21 cellular contexts compared by ENCODE assay signal in the genomic region with DNA sequence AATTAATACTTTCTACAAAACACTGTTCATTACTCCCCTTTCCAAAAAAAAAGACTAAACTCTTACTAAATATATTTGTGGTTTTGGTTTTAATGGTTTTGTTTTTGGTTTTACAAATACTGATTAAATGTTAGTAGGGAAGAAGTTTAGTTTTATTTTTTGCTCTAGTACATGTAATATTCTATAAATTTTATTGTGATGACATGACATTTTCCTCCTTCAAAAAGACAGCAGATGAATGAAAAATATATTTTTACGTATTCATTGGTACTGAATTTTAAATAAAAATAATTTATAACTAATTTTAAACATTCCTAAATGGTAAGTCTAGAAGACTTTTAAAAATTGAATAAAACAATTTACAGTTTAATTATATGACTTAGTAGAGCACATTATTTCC.
DNase-seq lines count a peak whose midpoint lies in the region; ATAC-seq, FAIRE-seq and TF ChIP-seq lines count a peak whose summit lies in the region.
"Had no signal": no experiment of that assay in that cellular context is flagged by ENCODE, and none has a peak within 500 bp of the region (broad histone marks: within the 10 kb centered on the region; RNA-seq: fewer than 3 reads in every experiment).

No MANE protein-coding gene starts in this region.

- H2AFZ ChIP-seq in K562 (ENCODE audit: low read depth, low read length) = no peak overlapping the region
- H2AFZ ChIP-seq: GM23248 had no signal

- CTCF ChIA-PET in K562 (lab: Yijun Ruan, JAX; ENCODE audit: low intra/inter-chr PET ratio) = no interaction called here

- H3K27me3 ChIP-seq in K562 (ENCODE audit: control insufficient read depth in 2 of 2, insufficient read depth in 2 of 2, low read length in 2 of 2) (no peaks in the 10 kb centered on the region), small intestine (ENCODE audit: control insufficient read depth in 2 of 2, insufficient read depth in 2 of 2, low read length in 2 of 2) (no peaks in the 10 kb centered on the region)

- TF ChIP-seq POLR2A in K562 (conservative IDR thresholded peaks at IDR 0.05) = no peak

- H3K4me3 ChIP-seq in K562 = no peak overlapping the region
- H3K4me3 ChIP-seq in small intestine (ENCODE audit: low read depth in 1 of 2, low read length in 2 of 2) = no peak overlapping the region
- H3K4me3 ChIP-seq: GM12878, GM23248 had no signal

- H3K79me2 ChIP-seq in K562 (ENCODE audit: control insufficient read depth, insufficient read depth, low read length) = no peaks in the 10 kb centered on the region

- DNase-seq in K562 (ENCODE audit: extremely low read depth in 1 of 4, low spot score in 3 of 4) = no peak
- no peak for DNase-seq in small intestine
- no peak for DNase-seq in D341Med (ENCODE audit: low spot score)
- no peak for DNase-seq in GM19240 (ENCODE audit: insufficient read length, low spot score)
- DNase-seq: 8988T; C1 segment of cervical spinal cord; Calu3; CD4-positive, alpha-beta memory T cell; COR-L47; DMS153; DND-41; GDM1; GM23248; H7; HCEC 1CT had no signal

- in situ Hi-C loops in K562 (cut with MboI) = no loop called here

- no TSS peak for BruUV-seq in K562 (replicated peaks; lab: Mats Ljungman, UMichigan)

- intact Hi-C loops in K562 (cut with micrococcal nuclease) = no loop called here

- no peaks in the 10 kb centered on the region for H3K4me1 ChIP-seq in K562 (replicated peaks in 1 of 2; ENCODE audit: control insufficient read depth in 2 of 2, insufficient read depth in 2 of 2, low read length in 2 of 2)
- no peaks in the 10 kb centered on the region for H3K4me1 ChIP-seq in small intestine (ENCODE audit: control insufficient read depth in 2 of 2, insufficient read depth in 1 of 2, low read depth in 1 of 2, low read length in 1 of 2)

- H3K9ac ChIP-seq in K562 (ENCODE audit: insufficient read depth in 1 of 2, low read depth in 2 of 2, low read length in 2 of 2) = no peak overlapping the region
- H3K9ac ChIP-seq: GM23248 had no signal

- no peak for TF ChIP-seq RAD21 in K562 (CRISPR knock-in tag; conservative IDR thresholded peaks at IDR 0.05 in 1 of 2, IDR thresholded peaks at IDR 0.05 in 1 of 2)

- H3K9me1 ChIP-seq in K562 (ENCODE audit: control insufficient read depth, insufficient read depth, low read length) = no peaks in the 10 kb centered on the region

- FAIRE-seq in G401.6 (lab: Jason Lieb, UNC) (peak; percentile 30), K562 (lab: Jason Lieb, UNC) (no peak), islet of Langerhans (lab: Jason Lieb, UNC) (peak; percentile 93), small intestine (lab: Jason Lieb, UNC) (peak; percentile 36)
- FAIRE-seq: GM12878, GM19239, H1 had no signal

- no peak for ATAC-seq in K562
- ATAC-seq in GM19351 (IDR thresholded peaks at IDR 0.05; ENCODE audit: unreplicated experiment) = no peak
- ATAC-seq: GM12878 had no signal

- H3K36me3 ChIP-seq in K562 (ENCODE audit: control insufficient read depth, insufficient read depth, low read length) (no peaks in the 10 kb centered on the region), small intestine (ENCODE audit: control insufficient read depth in 2 of 2, insufficient read depth in 2 of 2, low read length in 2 of 2) (no peaks in the 10 kb centered on the region)

- TF ChIP-seq EP300 in K562 (IDR thresholded peaks at IDR 0.05; ENCODE audit: low read length) = no peak

- POLR2A ChIA-PET in K562 (lab: Yijun Ruan, JAX) = no interaction called here

- H3K27ac ChIP-seq in K562 (ENCODE audit: extremely low read depth, low read depth, low read length) (no peak overlapping the region), small intestine (ENCODE audit: low read depth in 1 of 2, low read length in 1 of 2) (no peak overlapping the region)
- H3K27ac ChIP-seq: GM23248 had no signal

- H4K20me1 ChIP-seq in K562 (replicated peaks; ENCODE audit: control insufficient read depth, insufficient read depth, low read length) = no peaks in the 10 kb centered on the region

- TF ChIP-seq CTCF in K562 (IDR thresholded peaks at IDR 0.05 in 2 of 3, conservative IDR thresholded peaks at IDR 0.05 in 1 of 3; ENCODE audit: insufficient read depth in 2 of 3, low read depth in 1 of 3, low read length in 3 of 3) = no peak

- no peak overlapping the region for H3K4me2 ChIP-seq in K562 (ENCODE audit: insufficient read depth, low read length)

- WGBS in K562 (ENCODE audit: insufficient coverage, low coverage, missing lambda C conversion rate) = 15% methylated on average over 1 of the region's 1 CpG
- 82 to 94% (median 87%) methylated on average over 1 of the region's 1 CpG for WGBS in small intestine, 3 donors

- H3K9me3 ChIP-seq in K562 (replicated peaks; ENCODE audit: control insufficient read depth, insufficient read depth, low read depth, low read length) = no peaks in the 10 kb centered on the region
- no peaks in the 10 kb centered on the region for H3K9me3 ChIP-seq in small intestine (ENCODE audit: control insufficient read depth, low read depth)

TF ChIP-seq in K562, 482 proteins besides CTCF, POLR2A, EP300 and RAD21:
- TF ChIP-seq PHB2 (IDR thresholded peaks at IDR 0.05; ENCODE audit: low read depth) = no peak
- TF ChIP-seq ZNF316 (IDR thresholded peaks at IDR 0.05) = peak; percentile 65
TF ChIP-seq in K562: peak in this region for 1.
